In genomic region chr1:8427493-8427892, GRCh38 we compare ENCODE assay signal across 8 cellular contexts.
DNase-seq lines count a peak whose midpoint lies in the region; ATAC-seq and TF ChIP-seq lines count a peak whose summit lies in the region.

No MANE protein-coding gene starts in this region.

- no peaks in the 10 kb centered on the region for H3K9me3 ChIP-seq in skeletal muscle tissue (ENCODE audit: control insufficient read depth in 3 of 3, low read length in 3 of 3)

- peak overlapping the region in 2 of 3 donors; percentile 12 to 23 for H3K9ac ChIP-seq in skeletal muscle tissue (ENCODE audit: low read depth in 1 of 3, low read length in 3 of 3)

- H3K4me1 ChIP-seq in skeletal muscle tissue (ENCODE audit: control insufficient read depth in 3 of 3, insufficient read depth in 3 of 3, low read length in 3 of 3): peaks cover 44 to 62% (median 48%) of the 10 kb centered on the region in 3 donors

- H3K36me3 Mint-ChIP-seq in CD14-positive monocyte: peaks cover 5 to 6% of the 10 kb centered on the region in 2 donors
- peaks cover 23% of the 10 kb centered on the region for H3K36me3 Mint-ChIP-seq in activated T-helper 1 cell treated with anti-CD3 and anti-CD28 coated beads, Interleukin-12 subunit alpha, Interleukin-12 subunit beta, Interleukin-2, Interleukin-4 antibody, amounts not matched to agents 30 ng/mL and 10 ng/mL and 1 ng/mL, durations not matched to agents 14 hours and 24 hours and 36 hours (ENCODE audit: low read depth)

- peak overlapping the region; percentile 29 to 75 for H3K4me3 Mint-ChIP-seq in CD14-positive monocyte
- H3K4me3 Mint-ChIP-seq in activated T-helper 1 cell treated with anti-CD3 and anti-CD28 coated beads, Interleukin-12 subunit alpha, Interleukin-12 subunit beta, Interleukin-2, Interleukin-4 antibody, amounts not matched to agents 30 ng/mL and 10 ng/mL and 1 ng/mL, durations not matched to agents 14 hours and 24 hours and 36 hours: peak overlapping the region; percentile 30

- peaks cover 0 to 2% (median 0%) of the 10 kb centered on the region in 3 donors for H3K36me3 ChIP-seq in skeletal muscle tissue (ENCODE audit: control insufficient read depth in 3 of 3, insufficient read depth in 3 of 3, low read length in 3 of 3)

- ATAC-seq in GM19328 (IDR thresholded peaks at IDR 0.05; ENCODE audit: unreplicated experiment) (peak; percentile 54), HG03442 (IDR thresholded peaks at IDR 0.05; ENCODE audit: unreplicated experiment) (peak; percentile 51)

- no peak overlapping the region for H3K4me3 ChIP-seq in skeletal muscle tissue (ENCODE audit: low read length in 3 of 3)

- H3K27ac ChIP-seq in skeletal muscle tissue (ENCODE audit: low read depth, low read length): peak overlapping the region; percentile 67

- intact Hi-C loops in CD14-positive monocyte (cut with micrococcal nuclease): loop anchor here (10.0 kb wide), 2 partner anchors 97 to 277 kb away; no protein-coding TSS in a partner anchor
- intact Hi-C loops in activated T-helper 1 cell treated with anti-CD3 and anti-CD28 coated beads, Interleukin-12 subunit alpha, Interleukin-12 subunit beta, Interleukin-2, Interleukin-4 antibody, amounts not matched to agents 30 ng/mL and 10 ng/mL and 1 ng/mL, durations not matched to agents 14 hours and 24 hours and 36 hours (cut with micrococcal nuclease): no loop called here

- peaks cover 81% of the 10 kb centered on the region for H3K4me1 Mint-ChIP-seq in CD14-positive monocyte
- H3K4me1 Mint-ChIP-seq in activated T-helper 1 cell treated with anti-CD3 and anti-CD28 coated beads, Interleukin-12 subunit alpha, Interleukin-12 subunit beta, Interleukin-2, Interleukin-4 antibody, amounts not matched to agents 30 ng/mL and 10 ng/mL and 1 ng/mL, durations not matched to agents 14 hours and 24 hours and 36 hours (ENCODE audit: low read depth): peaks cover 79% of the 10 kb centered on the region

- H3K27ac Mint-ChIP-seq in CD14-positive monocyte: peak overlapping the region; percentile 86 to 95 (median 90)
- peak overlapping the region; percentile 50 for H3K27ac Mint-ChIP-seq in activated T-helper 1 cell treated with anti-CD3 and anti-CD28 coated beads, Interleukin-12 subunit alpha, Interleukin-12 subunit beta, Interleukin-2, Interleukin-4 antibody, amounts not matched to agents 30 ng/mL and 10 ng/mL and 1 ng/mL, durations not matched to agents 14 hours and 24 hours and 36 hours

- TF ChIP-seq CTCF in CD14-positive monocyte (IDR thresholded peaks at IDR 0.05): no peak

- no peaks in the 10 kb centered on the region for H3K27me3 ChIP-seq in skeletal muscle tissue (ENCODE audit: control insufficient read depth in 3 of 3, insufficient read depth in 3 of 3, low read length in 3 of 3)

- DNase-seq in CD14-positive monocyte (ENCODE audit: low spot score) (no peak), NCI-H2107 (lab: John Stamatoyannopoulos, UW) (no peak), dedifferentiated amniotic fluid mesenchymal stem cell (ENCODE audit: extremely low spot score) (no peak), middle frontal gyrus (ENCODE audit: extremely low spot score, low spot score) (no peak)
- peak; percentile 37 for DNase-seq in activated T-helper 1 cell treated with anti-CD3 and anti-CD28 coated beads, Interleukin-12 subunit alpha, Interleukin-12 subunit beta, Interleukin-2, Interleukin-4 antibody, amounts not matched to agents 30 ng/mL and 10 ng/mL and 1 ng/mL, durations not matched to agents 14 hours and 24 hours and 36 hours (ENCODE audit: low spot score)

- no peaks in the 10 kb centered on the region for H3K9me3 Mint-ChIP-seq in CD14-positive monocyte
- peaks cover 4% of the 10 kb centered on the region for H3K9me3 Mint-ChIP-seq in activated T-helper 1 cell treated with anti-CD3 and anti-CD28 coated beads, Interleukin-12 subunit alpha, Interleukin-12 subunit beta, Interleukin-2, Interleukin-4 antibody, amounts not matched to agents 30 ng/mL and 10 ng/mL and 1 ng/mL, durations not matched to agents 14 hours and 24 hours and 36 hours

- peaks cover 0 to 4% (median 0%) of the 10 kb centered on the region in 3 donors for H3K27me3 Mint-ChIP-seq in CD14-positive monocyte (ENCODE audit: low read depth in 3 of 3)
- H3K27me3 Mint-ChIP-seq in activated T-helper 1 cell treated with anti-CD3 and anti-CD28 coated beads, Interleukin-12 subunit alpha, Interleukin-12 subunit beta, Interleukin-2, Interleukin-4 antibody, amounts not matched to agents 30 ng/mL and 10 ng/mL and 1 ng/mL, durations not matched to agents 14 hours and 24 hours and 36 hours (ENCODE audit: insufficient read depth): no peaks in the 10 kb centered on the region
